25 cellular contexts compared by ENCODE assay signal in the genomic region with DNA sequence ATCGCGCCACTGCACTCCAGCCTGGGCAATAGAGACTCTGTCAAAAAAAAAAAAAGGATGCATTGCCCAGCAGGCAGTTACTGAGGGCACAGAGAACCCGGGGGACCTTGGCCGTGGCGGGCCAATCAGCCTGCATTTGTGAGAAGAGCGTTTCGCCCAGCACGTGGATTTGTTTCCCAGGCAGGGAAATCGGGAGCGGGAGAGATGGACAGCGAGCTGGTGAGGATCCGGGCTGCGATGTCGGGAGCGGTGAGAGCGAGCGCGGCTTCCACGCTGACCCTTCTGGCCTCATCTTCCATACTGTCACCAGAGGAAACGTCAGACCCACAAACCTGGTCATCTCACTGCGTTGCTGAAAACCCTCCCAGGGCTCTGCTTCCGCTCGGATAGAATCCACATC.
"Had no signal": no experiment of that assay in that cellular context is flagged by ENCODE, and none has a peak within 500 bp of the region (broad histone marks: within the 10 kb centered on the region; RNA-seq: fewer than 3 reads in every experiment).

No MANE protein-coding gene starts in this region.

- H2AFZ ChIP-seq: neural progenitor cell had no signal

- H3K9me3 ChIP-seq: neutrophil, pancreas, right lobe of liver, sigmoid colon, thoracic aorta, thyroid gland, upper lobe of left lung had no signal

- H3K27ac ChIP-seq: neural progenitor cell, neutrophil, pancreas, psoas muscle, right atrium auricular region, right lobe of liver, sigmoid colon, stomach, thoracic aorta, thyroid gland, tibial nerve, upper lobe of left lung, uterus had no signal

- H3K4me2 ChIP-seq: neural progenitor cell had no signal

- H3K36me3 ChIP-seq: neural progenitor cell, neutrophil, pancreas, right atrium auricular region, right lobe of liver, sigmoid colon, stomach, thoracic aorta, thyroid gland, tibial nerve, upper lobe of left lung, uterus had no signal

- ATAC-seq: naive thymus-derived CD4-positive, alpha-beta T cell; natural killer cell; pancreas; psoas muscle; right lobe of liver; stimulated activated effector memory CD8-positive, alpha-beta T cell treated with anti-CD3 and anti-CD28 coated beads, Interleukin-12 subunit alpha, Interleukin-12 subunit beta, amount 100 ng/mL, for 72 hours; stimulated activated naive B cell treated with anti-CD40 and anti-IgM and Interleukin-4, amounts not matched to agents 10 μg/mL and 1 μg/mL and 100 μg/mL, for 72 hours had no signal

- H3K4me1 ChIP-seq: neural progenitor cell, pancreas, psoas muscle, right atrium auricular region, right lobe of liver, sigmoid colon, stomach, thyroid gland, tibial nerve, upper lobe of left lung, uterus had no signal

- FAIRE-seq: pancreas, small intestine had no signal

- H3K9ac ChIP-seq: neural progenitor cell had no signal

- DNase-seq: naive thymus-derived CD4-positive, alpha-beta T cell; natural killer cell; nucleus accumbens; pancreas; psoas muscle; right lobe of liver; sigmoid colon; small intestine; stimulated activated CD4-positive, alpha-beta T cell treated with anti-CD3 and anti-CD28 coated beads, Interleukin-15, amount 100 ng/mL, for 24 hours; stimulated activated CD4-positive, alpha-beta T cell treated with anti-CD3 and anti-CD28 coated beads, Interleukin-2, amount 100 ng/mL, for 24 hours; stimulated activated CD4-positive, alpha-beta T cell treated with anti-CD3 and anti-CD28 coated beads, Interleukin-2, amount 100 ng/mL, for 48 hours; stimulated activated CD4-positive, alpha-beta T cell treated with anti-CD3 and anti-CD28 coated beads, Interleukin-4, amount 100 ng/mL, for 24 hours; stimulated activated naive B cell treated with anti-CD40 and anti-IgM and Interleukin-4, amounts not matched to agents 10 μg/mL and 1 μg/mL and 100 μg/mL, for 72 hours; stimulated activated naive CD4-positive, alpha-beta T cell treated with Interleukin-2 at 50 U/mL for 16 hours; stomach; thyroid gland; trophoblast cell; upper lobe of left lung; uterus had no signal

- H3K4me3 ChIP-seq: neural progenitor cell, pancreas, psoas muscle, right atrium auricular region, right lobe of liver, sigmoid colon, stomach, thoracic aorta, thyroid gland, tibial nerve, upper lobe of left lung, uterus had no signal

- H3K27me3 ChIP-seq: neural progenitor cell, neutrophil, pancreas, right atrium auricular region, right lobe of liver, thyroid gland, tibial nerve, upper lobe of left lung, uterus had no signal
